1 cellular context compared by ENCODE assay signal in genomic region chr19:1273263-1274041, GRCh38.
TF ChIP-seq lines count a peak whose summit lies in the region.

No MANE protein-coding gene starts in this region.

TF ChIP-seq in HEK293, 187 proteins besides CTCF, POLR2A, EP300 and RAD21 (continued from another document):
- TF ChIP-seq ZBTB10 (tag by site-specific recombination; IDR thresholded peaks at IDR 0.05) (no peak), ZNF692 (tag by site-specific recombination; IDR thresholded peaks at IDR 0.05) (peak; percentile 19; the same call in 1 of the 2 replicates), YY1 (tag by site-specific recombination; IDR thresholded peaks at IDR 0.05) (no peak), ZEB2 (tag by site-specific recombination; IDR thresholded peaks at IDR 0.05) (0 out of 2 replicates have a peak, but pooled peaks have one; percentile 10), ZNF148 (tag by site-specific recombination; IDR thresholded peaks at IDR 0.05; ENCODE audit: borderline replicate concordance) (no peak), TCF7L2 (IDR thresholded peaks at IDR 0.05; ENCODE audit: borderline replicate concordance, low read depth, low read length) (no peak), ZNF214 (tag by site-specific recombination; IDR thresholded peaks at IDR 0.05; ENCODE audit: borderline replicate concordance) (no peak), ZBTB8A (tag by site-specific recombination; IDR thresholded peaks at IDR 0.05) (peak; percentile 6; the same call in 1 of the 2 replicates), ZNF350 (tag by site-specific recombination; IDR thresholded peaks at IDR 0.05) (no peak), ZNF433 (tag by site-specific recombination; IDR thresholded peaks at IDR 0.05; ENCODE audit: low read depth) (no peak), ZNF311 (tag by site-specific recombination; IDR thresholded peaks at IDR 0.05; ENCODE audit: borderline replicate concordance) (no peak)
